ENCODE assay signal across 10 cellular contexts in the genomic region with DNA sequence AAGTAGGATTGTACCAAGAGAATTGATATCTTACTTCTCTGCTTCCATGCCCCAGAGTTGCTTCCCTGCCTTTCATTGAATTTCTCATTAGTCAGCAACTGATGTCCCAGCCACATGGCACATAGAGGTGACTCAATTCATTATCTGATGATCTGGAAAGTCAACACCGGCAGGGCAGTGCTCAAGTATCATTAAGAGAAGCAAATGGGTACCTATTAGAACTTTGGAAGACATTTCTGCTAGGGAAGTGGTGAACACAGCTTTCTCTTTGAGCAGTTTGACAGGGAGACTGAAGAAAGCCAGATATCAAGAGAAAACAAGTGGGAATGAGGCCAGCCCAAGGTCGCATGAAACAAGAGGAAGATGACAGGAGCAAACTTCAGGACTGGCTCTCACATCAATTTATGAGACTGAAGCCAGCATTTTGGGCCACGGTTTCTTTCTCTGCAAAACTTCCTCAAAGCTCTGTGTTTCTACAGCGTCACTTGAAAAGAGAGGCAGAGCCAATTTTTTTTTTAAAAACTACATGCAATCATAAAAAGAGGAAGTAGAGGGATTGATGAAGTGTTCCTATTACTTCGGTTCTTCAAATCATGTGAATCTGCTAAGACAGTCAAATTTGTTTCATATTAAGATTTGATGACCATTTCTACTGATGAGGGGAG.
DNase-seq lines count a peak whose midpoint lies in the region; ATAC-seq and TF ChIP-seq lines count a peak whose summit lies in the region.
"Had no signal": no experiment of that assay in that cellular context is flagged by ENCODE, and none has a peak within 500 bp of the region (broad histone marks: within the 10 kb centered on the region; RNA-seq: fewer than 3 reads in every experiment).

No MANE protein-coding gene starts in this region.

- peak overlapping the region; percentile 54 for H3K4me3 Mint-ChIP-seq in activated naive CD4-positive, alpha-beta T cell treated with anti-CD3 and anti-CD28 coated beads, Interleukin-2, amount 50 U/mL, for 24 hours
- H3K4me3 Mint-ChIP-seq in activated naive CD4-positive, alpha-beta T cell treated with anti-CD3 and anti-CD28 coated beads, Interleukin-2, amount 10 ng/mL, durations not matched to agents 7 days and 5 days = no peak overlapping the region
- no peak overlapping the region for H3K4me3 Mint-ChIP-seq in type B pancreatic cell

- TF ChIP-seq POLR2A in breast epithelium (IDR thresholded peaks at IDR 0.05) = no peak

- H3K4me3 ChIP-seq in PC-3 (ENCODE audit: low read length) = no peak overlapping the region
- H3K4me3 ChIP-seq in breast epithelium = no peak overlapping the region
- H3K4me3 ChIP-seq: prostate gland had no signal

- no peak overlapping the region for H3K9ac ChIP-seq in PC-3 (ENCODE audit: low read length)

- no peaks in the 10 kb centered on the region for H3K9me3 Mint-ChIP-seq in activated naive CD4-positive, alpha-beta T cell treated with anti-CD3 and anti-CD28 coated beads, Interleukin-2, amount 50 U/mL, for 24 hours
- H3K9me3 Mint-ChIP-seq in activated naive CD4-positive, alpha-beta T cell treated with anti-CD3 and anti-CD28 coated beads, Interleukin-2, amount 10 ng/mL, durations not matched to agents 7 days and 5 days = no peaks in the 10 kb centered on the region
- peaks cover 2% of the 10 kb centered on the region for H3K9me3 Mint-ChIP-seq in type B pancreatic cell

- no peaks in the 10 kb centered on the region for H3F3A ChIP-seq in PC-3 (ENCODE audit: low read length, unreplicated experiment)

- no peak for TF ChIP-seq CTCF in PC-3 (conservative IDR thresholded peaks at IDR 0.05; ENCODE audit: low read depth, low read length)
- TF ChIP-seq CTCF in type B pancreatic cell (conservative IDR thresholded peaks at IDR 0.05) = no peak
- no peak for TF ChIP-seq CTCF in GM10266 (IDR thresholded peaks at IDR 0.05; ENCODE audit: control insufficient read depth, insufficient read depth, low read depth, missing control alignments)
- TF ChIP-seq CTCF in breast epithelium (IDR thresholded peaks at IDR 0.05) = no peak

- DNase-seq in activated naive CD4-positive, alpha-beta T cell treated with anti-CD3 and anti-CD28 coated beads, Interleukin-2, amount 10 ng/mL, durations not matched to agents 7 days and 5 days = no peak
- DNase-seq in PC-3 = peak; percentile 69
- DNase-seq in germinal center (ENCODE audit: low spot score) = peak; percentile 6
- DNase-seq in type B pancreatic cell (ENCODE audit: extremely low spot score, unreplicated experiment) = no peak
- no peak for DNase-seq in GM10266 (ENCODE audit: extremely low spot score)
- DNase-seq in NCI-H1694 (lab: John Stamatoyannopoulos, UW) = no peak
- DNase-seq in breast epithelium (ENCODE audit: low spot score in 2 of 2) = no peak
- DNase-seq: caudate nucleus had no signal

- peaks cover 22% of the 10 kb centered on the region for H3K4me1 Mint-ChIP-seq in activated naive CD4-positive, alpha-beta T cell treated with anti-CD3 and anti-CD28 coated beads, Interleukin-2, amount 50 U/mL, for 24 hours
- H3K4me1 Mint-ChIP-seq in activated naive CD4-positive, alpha-beta T cell treated with anti-CD3 and anti-CD28 coated beads, Interleukin-2, amount 10 ng/mL, durations not matched to agents 7 days and 5 days = peaks cover 15% of the 10 kb centered on the region
- peaks cover 7% of the 10 kb centered on the region for H3K4me1 Mint-ChIP-seq in type B pancreatic cell (ENCODE audit: unreplicated experiment)

- intact Hi-C loops in PC-3 (cut with micrococcal nuclease) = loop anchor here (5.0 to 10.0 kb wide), 4 partner anchors 103 to 1600 kb away; no protein-coding TSS in a partner anchor
- intact Hi-C loops in breast epithelium (cut with DNase I; ENCODE audit: low total_unique reads) = no loop called here

- H3K4me2 ChIP-seq in PC-3 (ENCODE audit: low read length) = peak overlapping the region; percentile 22

- POLR2A ChIA-PET in PC-3 (lab: Charles Lee; ENCODE audit: unreplicated experiment) = no interaction called here

- H3K9me3 ChIP-seq in PC-3 (ENCODE audit: low read length) (no peaks in the 10 kb centered on the region), breast epithelium (no peaks in the 10 kb centered on the region)
- H3K9me3 ChIP-seq: prostate gland had no signal

- H2AFZ ChIP-seq in PC-3 (ENCODE audit: low read length) = no peak overlapping the region

- no peaks in the 10 kb centered on the region for H3K27me3 Mint-ChIP-seq in activated naive CD4-positive, alpha-beta T cell treated with anti-CD3 and anti-CD28 coated beads, Interleukin-2, amount 50 U/mL, for 24 hours
- H3K27me3 Mint-ChIP-seq in activated naive CD4-positive, alpha-beta T cell treated with anti-CD3 and anti-CD28 coated beads, Interleukin-2, amount 10 ng/mL, durations not matched to agents 7 days and 5 days = no peaks in the 10 kb centered on the region
- H3K27me3 Mint-ChIP-seq in type B pancreatic cell = no peaks in the 10 kb centered on the region

- H3K36me3 Mint-ChIP-seq in activated naive CD4-positive, alpha-beta T cell treated with anti-CD3 and anti-CD28 coated beads, Interleukin-2, amount 50 U/mL, for 24 hours = no peaks in the 10 kb centered on the region
- no peaks in the 10 kb centered on the region for H3K36me3 Mint-ChIP-seq in activated naive CD4-positive, alpha-beta T cell treated with anti-CD3 and anti-CD28 coated beads, Interleukin-2, amount 10 ng/mL, durations not matched to agents 7 days and 5 days
- no peaks in the 10 kb centered on the region for H3K36me3 Mint-ChIP-seq in type B pancreatic cell

- H3K4me1 ChIP-seq in PC-3 (ENCODE audit: insufficient read depth, low read length) = peaks cover 50% of the 10 kb centered on the region
- no peaks in the 10 kb centered on the region for H3K4me1 ChIP-seq in breast epithelium
- H3K4me1 ChIP-seq: prostate gland had no signal

- H3K27ac ChIP-seq in PC-3 (ENCODE audit: low read length) = peak overlapping the region; percentile 27
- no peak overlapping the region for H3K27ac ChIP-seq in breast epithelium
- H3K27ac ChIP-seq: prostate gland had no signal

- no peaks in the 10 kb centered on the region for H3K79me2 ChIP-seq in PC-3 (ENCODE audit: low read length)

- ATAC-seq in PC-3 = peak; percentile 38; the same call in 1 of the 2 replicates

- H3K27me3 ChIP-seq in PC-3 (ENCODE audit: low read length) (no peaks in the 10 kb centered on the region), breast epithelium (peaks cover 0 to 18% of the 10 kb centered on the region in 2 donors)

- H3K27ac Mint-ChIP-seq in activated naive CD4-positive, alpha-beta T cell treated with anti-CD3 and anti-CD28 coated beads, Interleukin-2, amount 50 U/mL, for 24 hours = no peak overlapping the region
- no peak overlapping the region for H3K27ac Mint-ChIP-seq in activated naive CD4-positive, alpha-beta T cell treated with anti-CD3 and anti-CD28 coated beads, Interleukin-2, amount 10 ng/mL, durations not matched to agents 7 days and 5 days
- H3K27ac Mint-ChIP-seq in type B pancreatic cell = peak overlapping the region; percentile 11

- H3K9me2 ChIP-seq in PC-3 (replicated peaks; ENCODE audit: low read length) = no peaks in the 10 kb centered on the region

- no TSS peak for BruUV-seq in PC-3 (replicated peaks; lab: Mats Ljungman, UMichigan)

- H3K36me3 ChIP-seq in PC-3 (ENCODE audit: low read depth, low read length) (no peaks in the 10 kb centered on the region), breast epithelium (no peaks in the 10 kb centered on the region)
- H3K36me3 ChIP-seq: prostate gland had no signal

- H4K20me1 ChIP-seq in PC-3 (ENCODE audit: low read length) = no peaks in the 10 kb centered on the region

- CTCF ChIA-PET in activated naive CD4-positive, alpha-beta T cell treated with anti-CD3 and anti-CD28 coated beads, Interleukin-2, amount 10 ng/mL, durations not matched to agents 7 days and 5 days (lab: Charles Lee) = no interaction called here
- CTCF ChIA-PET in PC-3 (lab: Charles Lee) = no interaction called here

Comparison
In these comparisons a context has a peak if more than half of its experiments do, and no peak if none do; other contexts are left out.
1. DNase-seq: peak in PC-3 (single experiment) and germinal center (single experiment); none in activated naive CD4-positive, alpha-beta T cell treated with anti-CD3 and anti-CD28 coated beads, Interleukin-2, amount 10 ng/mL, durations not matched to agents 7 days and 5 days (single experiment), type B pancreatic cell (single experiment), GM10266 (single experiment), NCI-H1694 (single experiment) and breast epithelium (0 of 2).